ENCODE assay signal across 17 cellular contexts in genomic region chr14:92597873-92598548, GRCh38.
A peak's percentile ranks its signal among the peaks of the same experiment; 100 is the strongest.
DNase-seq lines count a peak whose midpoint lies in the region; ATAC-seq and TF ChIP-seq lines count a peak whose summit lies in the region.
"Had no signal": no experiment of that assay in that cellular context is flagged by ENCODE, and none has a peak within 500 bp of the region (broad histone marks: within the 10 kb centered on the region; RNA-seq: fewer than 3 reads in every experiment).

No MANE protein-coding gene starts in this region.

- ATAC-seq in HG03045 (IDR thresholded peaks at IDR 0.05; ENCODE audit: unreplicated experiment): no peak
- ATAC-seq: Panc1 had no signal

- no peaks in the 10 kb centered on the region for H3K9me3 Mint-ChIP-seq in MCF 10A (ENCODE audit: unreplicated experiment)

- TF ChIP-seq CTCF in MCF 10A (IDR thresholded peaks at IDR 0.05; ENCODE audit: unreplicated experiment) (no peak), mammary epithelial cell (conservative IDR thresholded peaks at IDR 0.05 in 1 of 2, IDR thresholded peaks at IDR 0.05 in 1 of 2; ENCODE audit: extremely low read depth in 1 of 2, insufficient read depth in 1 of 2, low read depth in 1 of 2, low read length in 2 of 2) (no peak), right atrium auricular region (IDR thresholded peaks at IDR 0.05) (no peak)

- no peaks in the 10 kb centered on the region for H3K27me3 Mint-ChIP-seq in MCF 10A (ENCODE audit: insufficient read depth, unreplicated experiment)

- POLR2A ChIA-PET in MCF 10A (lab: Yijun Ruan, JAX): interaction anchor here (0.6 to 0.8 kb wide), 4 partner anchors 9 to 492 kb away, joined by 3 read pairs; partner anchors contain the start of gene LGMN

- dilution Hi-C loops in mammary epithelial cell (cut with HindIII; ENCODE audit: low sequenced_read_pairs): no loop called here

- no peak overlapping the region for H3K4me2 ChIP-seq in mammary epithelial cell (ENCODE audit: insufficient read depth, low read depth, low read length)

- peak overlapping the region; percentile 39 for H3K27ac Mint-ChIP-seq in MCF 10A (ENCODE audit: low read depth, unreplicated experiment)

- H3K4me3 Mint-ChIP-seq in MCF 10A (ENCODE audit: unreplicated experiment): no peak overlapping the region

- H3K27me3 ChIP-seq in mammary epithelial cell (ENCODE audit: insufficient read depth, low read length): no peaks in the 10 kb centered on the region
- H3K27me3 ChIP-seq in right atrium auricular region: no peaks in the 10 kb centered on the region
- H3K27me3 ChIP-seq: SJSA1 had no signal

- BruUV-seq in MCF 10A (replicated peaks; lab: Mats Ljungman, UMichigan) (no TSS peak), mammary epithelial cell (replicated peaks; lab: Mats Ljungman, UMichigan) (no TSS peak)

- in situ Hi-C loops in mammary epithelial cell (cut with MboI; ENCODE audit: low sequenced_read_pairs in 2 of 2): no loop called here

- H3K9ac ChIP-seq in mammary epithelial cell (ENCODE audit: insufficient read depth, low read length): no peak overlapping the region
- H3K9ac ChIP-seq: GM23248 had no signal

- 82% methylated on average over 2 of the region's 2 CpGs for WGBS in mammary epithelial cell (ENCODE audit: low coverage, missing lambda C conversion rate)

- no peak overlapping the region for H2AFZ ChIP-seq in mammary epithelial cell (ENCODE audit: low read depth, low read length)
- H2AFZ ChIP-seq: GM23248 had no signal

- no peaks in the 10 kb centered on the region for H3K79me2 ChIP-seq in mammary epithelial cell (ENCODE audit: insufficient read depth, low read length)

- DNase-seq in MCF 10A (ENCODE audit: unreplicated experiment) (no peak), mammary epithelial cell (no peak), NOMO-1 treated with DMSO at 0.1 percent for 48 hours (lab: John Stamatoyannopoulos, UW; ENCODE audit: unreplicated experiment) (peak; percentile 68), epithelial cell of prostate (ENCODE audit: low read depth, low spot score) (no peak), mesenteric fat pad (ENCODE audit: low spot score) (no peak), right atrium auricular region (ENCODE audit: low spot score) (no peak)
- DNase-seq: DMS79, GM23248, HCEC 1CT, NCI-H1436 treated with DMSO at 0.1 percent for 48 hours, NCI-H2029, NCI-H526 had no signal

- H3K27ac ChIP-seq in mammary epithelial cell (ENCODE audit: insufficient read depth, low read depth, low read length) (no peak overlapping the region), epithelial cell of prostate (peak overlapping the region; percentile 15), right atrium auricular region (no peak overlapping the region)
- H3K27ac ChIP-seq: C4-2B, GM23248, HL-60, SJSA1 had no signal

- intact Hi-C loops in MCF 10A (cut with micrococcal nuclease) (no loop called here), mammary epithelial cell (cut with micrococcal nuclease) (no loop called here)

- H3K36me3 ChIP-seq in mammary epithelial cell (ENCODE audit: insufficient read depth, low read length) (no peaks in the 10 kb centered on the region), right atrium auricular region (no peaks in the 10 kb centered on the region)
- H3K36me3 ChIP-seq: SJSA1 had no signal

- H3K4me1 ChIP-seq in mammary epithelial cell (ENCODE audit: insufficient read depth, low read length): peaks cover 13% of the 10 kb centered on the region
- H3K4me1 ChIP-seq in right atrium auricular region: peaks cover 0 to 32% of the 10 kb centered on the region in 2 donors
- H3K4me1 ChIP-seq: SJSA1 had no signal

- H3K4me3 ChIP-seq in mammary epithelial cell (replicated peaks in 1 of 3; ENCODE audit: insufficient read depth in 1 of 3, low read depth in 2 of 3, low read length in 3 of 3): no peak overlapping the region
- H3K4me3 ChIP-seq in right atrium auricular region: no peak overlapping the region
- H3K4me3 ChIP-seq: GM23248, SJSA1 had no signal

- H3K9me3 ChIP-seq in mammary epithelial cell (replicated peaks; ENCODE audit: insufficient read depth, low read length) (no peaks in the 10 kb centered on the region), right atrium auricular region (no peaks in the 10 kb centered on the region)
- H3K9me3 ChIP-seq: SJSA1 had no signal

- H3K36me3 Mint-ChIP-seq in MCF 10A (ENCODE audit: insufficient read depth, unreplicated experiment): peaks cover 7% of the 10 kb centered on the region

- H4K20me1 ChIP-seq in mammary epithelial cell (ENCODE audit: insufficient read depth, low read length): no peaks in the 10 kb centered on the region

- peaks cover 23% of the 10 kb centered on the region for H3K4me1 Mint-ChIP-seq in MCF 10A (ENCODE audit: insufficient read depth, unreplicated experiment)

- CTCF ChIA-PET in MCF 10A (lab: Yijun Ruan, JAX): interaction anchor here (0.7 kb wide), 1 partner anchor 15 kb away, joined by 3 read pairs; no protein-coding TSS in a partner anchor
- CTCF ChIA-PET in mammary epithelial cell (lab: Charles Lee; ENCODE audit: low non-redundant PET): no interaction called here
